ENCODE assay signal across 22 cellular contexts in the genomic region with DNA sequence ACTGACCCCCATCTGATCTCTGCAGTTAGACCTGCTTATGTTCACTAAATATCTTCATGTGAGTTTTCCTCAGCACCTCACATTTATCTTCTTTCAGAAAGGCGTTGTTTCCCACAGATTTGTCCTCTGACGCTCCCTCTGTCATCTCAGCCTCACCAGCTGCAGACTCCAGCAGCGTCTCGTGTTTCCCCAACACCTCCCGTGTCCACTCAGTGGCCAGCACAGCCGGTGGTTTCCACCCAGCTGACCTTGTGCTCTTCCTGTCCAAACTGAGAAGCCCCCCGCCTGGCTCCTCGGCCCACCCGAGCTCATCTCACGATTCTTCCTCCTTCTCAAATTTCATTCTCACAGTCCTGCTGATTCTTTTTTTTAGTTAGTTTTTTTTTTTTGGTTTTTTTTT. TPM values are rescaled to one million over a fixed set of nuclear protein-coding genes. Genes with fewer than 3 reads are reported as not detected.
DNase-seq lines count a peak whose midpoint lies in the region; ATAC-seq and TF ChIP-seq lines count a peak whose summit lies in the region.
"Had no signal": no experiment of that assay in that cellular context is flagged by ENCODE, and none has a peak within 500 bp of the region (broad histone marks: within the 10 kb centered on the region; RNA-seq: fewer than 3 reads in every experiment).

No MANE protein-coding gene starts in this region.

- no peak overlapping the region for H3K4me3 ChIP-seq in heart left ventricle

- H3K9me3 Mint-ChIP-seq in activated T-cell treated with anti-CD3 and anti-CD28 coated beads, Interleukin-2, amount 50 U/mL, for 72 hours: no peaks in the 10 kb centered on the region
- no peaks in the 10 kb centered on the region for H3K9me3 Mint-ChIP-seq in effector memory CD8-positive, alpha-beta T cell
- H3K9me3 Mint-ChIP-seq in nephron progenitor cell: no peaks in the 10 kb centered on the region

- intact Hi-C loops in heart left ventricle (cut with DNase I): no loop called here

- no peak for TF ChIP-seq POLR2A in heart left ventricle (IDR thresholded peaks at IDR 0.05)

- H3K36me3 Mint-ChIP-seq in activated T-cell treated with anti-CD3 and anti-CD28 coated beads, Interleukin-2, amount 50 U/mL, for 72 hours (ENCODE audit: insufficient read depth in 2 of 2): peaks cover 8 to 24% of the 10 kb centered on the region in 2 donors
- H3K36me3 Mint-ChIP-seq in effector memory CD8-positive, alpha-beta T cell (ENCODE audit: insufficient read depth): peaks cover 51% of the 10 kb centered on the region
- peaks cover 43% of the 10 kb centered on the region for H3K36me3 Mint-ChIP-seq in nephron progenitor cell (ENCODE audit: low read depth)

- no peaks in the 10 kb centered on the region for H3K27me3 ChIP-seq in heart left ventricle

- H3K27me3 Mint-ChIP-seq in activated T-cell treated with anti-CD3 and anti-CD28 coated beads, Interleukin-2, amount 50 U/mL, for 72 hours (ENCODE audit: low read depth): no peaks in the 10 kb centered on the region
- H3K27me3 Mint-ChIP-seq in effector memory CD8-positive, alpha-beta T cell: no peaks in the 10 kb centered on the region
- H3K27me3 Mint-ChIP-seq in nephron progenitor cell (ENCODE audit: low read depth, poor library complexity): no peaks in the 10 kb centered on the region

- ATAC-seq in activated T-cell treated with anti-CD3 and anti-CD28 coated beads, Interleukin-2, amount 50 U/mL, for 72 hours (replicated peaks in 1 of 2): no peak
- no peak for ATAC-seq in effector memory CD8-positive, alpha-beta T cell (replicated peaks)
- ATAC-seq in heart left ventricle: no peak
- ATAC-seq in activated CD4-positive, CD25-positive, alpha-beta regulatory T cell treated with anti-CD3 and anti-CD28 coated beads, Interleukin-2, amount 50 U/mL, for 24 hours: no peak
- ATAC-seq: Panc1 had no signal

- no peaks in the 10 kb centered on the region for H3K4me1 ChIP-seq in heart left ventricle

- H3K9me3 ChIP-seq in heart left ventricle: no peaks in the 10 kb centered on the region

- no peak for DNase-seq in activated T-cell treated with anti-CD3 and anti-CD28 coated beads, Interleukin-2, amount 50 U/mL, for 72 hours
- no peak for DNase-seq in activated T-cell treated with anti-CD3 and anti-CD28 coated beads, Interleukin-2, amount 50 U/mL, for 48 hours
- DNase-seq in effector memory CD8-positive, alpha-beta T cell: no peak
- DNase-seq in nephron progenitor cell (peak; percentile 44), putamen (ENCODE audit: low spot score) (no peak), heart left ventricle (no peak)
- DNase-seq: DMS153, DND-41, GOT3, HCEC 1CT, Karpas-422, NCI-H1092, NCI-H1417 treated with DMSO at 0.1 percent for 48 hours, NCI-H1694 treated with DMSO at 0.1 percent for 48 hours, NCI-H2081, NCI-H226, NCI-H510A, NCI-H69, SHP77 treated with DMSO at 0.1 percent for 48 hours had no signal

- H3K27ac Mint-ChIP-seq in activated T-cell treated with anti-CD3 and anti-CD28 coated beads, Interleukin-2, amount 50 U/mL, for 72 hours: peak overlapping the region; percentile 79
- peak overlapping the region; percentile 44 to 45 for H3K27ac Mint-ChIP-seq in effector memory CD8-positive, alpha-beta T cell
- peak overlapping the region; percentile 93 for H3K27ac Mint-ChIP-seq in nephron progenitor cell

- 75 to 85% (median 80%) methylated on average over 10 of the region's 10 CpGs for WGBS in heart left ventricle, 4 donors

- TF ChIP-seq CTCF in nephron progenitor cell (IDR thresholded peaks at IDR 0.05) (no peak), heart left ventricle (IDR thresholded peaks at IDR 0.05) (no peak)

- no peaks in the 10 kb centered on the region for H3K4me1 Mint-ChIP-seq in activated T-cell treated with anti-CD3 and anti-CD28 coated beads, Interleukin-2, amount 50 U/mL, for 72 hours (ENCODE audit: low read depth)
- no peaks in the 10 kb centered on the region for H3K4me1 Mint-ChIP-seq in effector memory CD8-positive, alpha-beta T cell (ENCODE audit: low read depth in 2 of 2)
- H3K4me1 Mint-ChIP-seq in nephron progenitor cell: peaks cover 20% of the 10 kb centered on the region

- H3K27ac ChIP-seq in heart left ventricle: no peak overlapping the region
- H3K27ac ChIP-seq: HL-60 had no signal

- no peak overlapping the region for H3K4me3 Mint-ChIP-seq in activated T-cell treated with anti-CD3 and anti-CD28 coated beads, Interleukin-2, amount 50 U/mL, for 72 hours
- H3K4me3 Mint-ChIP-seq in effector memory CD8-positive, alpha-beta T cell: no peak overlapping the region
- H3K4me3 Mint-ChIP-seq in nephron progenitor cell: peak overlapping the region; percentile 54

- peaks cover 3 to 100% (median 92%) of the 10 kb centered on the region in 9 donors for H3K36me3 ChIP-seq in heart left ventricle

RNA-seq across cellular contexts. Expression of a gene that starts 12.5 kb away (rescaled TPM):
- 10 to 100 TPM; 30.5 to 37.9 TPM for total RNA-seq in activated T-cell treated with anti-CD3 and anti-CD28 coated beads, Interleukin-2, amount 50 U/mL, for 72 hours
- total RNA-seq in heart left ventricle: 10 to 100 TPM in 3 of 9 donors, 1 to 10 TPM in 6; 6.4 to 15.5 (median 8.8) TPM
- 10 to 100 TPM in 1 of 2 donors, 1 to 10 TPM in 1; 8.8 to 19.5 TPM for polyA plus RNA-seq in heart left ventricle

RNA-seq across cellular contexts. Expression of a gene that starts 12.5 kb away (rescaled TPM):
- total RNA-seq in activated T-cell treated with anti-CD3 and anti-CD28 coated beads, Interleukin-2, amount 50 U/mL, for 72 hours: 1 to 10 TPM; 1.7 to 2.7 TPM
- total RNA-seq in heart left ventricle: 1 to 10 TPM in 1 of 9 donors, under 1 TPM in 8; 0.49 to 1.2 (median 0.62) TPM
- polyA plus RNA-seq in heart left ventricle: 1 to 10 TPM in 1 of 2 donors, under 1 TPM in 1; 0.67 to 1.5 TPM

RNA-seq across cellular contexts. Expression of a gene that starts 39.6 kb away (rescaled TPM):
- total RNA-seq in activated T-cell treated with anti-CD3 and anti-CD28 coated beads, Interleukin-2, amount 50 U/mL, for 72 hours: 10 to 100 TPM; 87.7 to 95.8 TPM
- total RNA-seq in heart left ventricle: 10 to 100 TPM; 42.2 to 63.2 (median 54.3) TPM
- 10 to 100 TPM; 31.4 to 50.7 TPM for polyA plus RNA-seq in heart left ventricle
